14 cellular contexts compared by ENCODE assay signal in genomic region chr14:105205718-105206208, GRCh38. TPM values are rescaled to one million over a fixed set of nuclear protein-coding genes. Genes with fewer than 3 reads are reported as not detected.
DNase-seq lines count a peak whose midpoint lies in the region; ATAC-seq, FAIRE-seq and TF ChIP-seq lines count a peak whose summit lies in the region.
"Had no signal": no experiment of that assay in that cellular context is flagged by ENCODE, and none has a peak within 500 bp of the region (broad histone marks: within the 10 kb centered on the region; RNA-seq: fewer than 3 reads in every experiment).

No MANE protein-coding gene starts in this region.

- peaks cover 5% of the 10 kb centered on the region for H3K27me3 Mint-ChIP-seq in CD4-positive, alpha-beta T cell

- POLR2A ChIA-PET in CD4-positive, alpha-beta T cell (lab: Charles Lee): no interaction called here

- WGBS in right cardiac atrium: 41% methylated on average over 11 of the region's 11 CpGs
- 35 to 50% methylated on average over 2 to 4 of the region's 11 CpGs for WGBS in thyroid gland, 2 donors

- peaks cover 13 to 14% of the 10 kb centered on the region in 2 donors for H3K36me3 ChIP-seq in thyroid gland

- TF ChIP-seq CTCF in thyroid gland (IDR thresholded peaks at IDR 0.05): no peak
- no peak for TF ChIP-seq CTCF in D721Med (IDR thresholded peaks at IDR 0.05; ENCODE audit: insufficient read depth, missing control alignments)
- no peak for TF ChIP-seq CTCF in CD4-positive, alpha-beta T cell (IDR thresholded peaks at IDR 0.05)

- no peak overlapping the region for H3K4me3 ChIP-seq in right cardiac atrium (ENCODE audit: low read length)
- H3K4me3 ChIP-seq in thyroid gland (replicated peaks in 1 of 3): no peak overlapping the region
- H3K4me3 ChIP-seq: sigmoid colon had no signal

- CTCF ChIA-PET in CD4-positive, alpha-beta T cell (lab: Charles Lee): no interaction called here

- in situ Hi-C loops in KBM-7 (cut with MboI; ENCODE audit: low pct_unique_long_range_greater_than_20kb, low sequenced_read_pairs): no loop called here

- intact Hi-C loops in right cardiac atrium (cut with DNase I): loop anchor here in 3 of 4 donors (5.0 to 10.0 kb wide), 6 partner anchors 77 to 329 kb away; partner anchors contain the start of gene CRIP1 (in 1 of the 3)
- intact Hi-C loops in thyroid gland (cut with DNase I): no loop called here
- intact Hi-C loops in CD4-positive, alpha-beta T cell (cut with DNase I, micrococcal nuclease): no loop called here

- H3K4me1 Mint-ChIP-seq in CD4-positive, alpha-beta T cell (ENCODE audit: low read depth): peaks cover 6% of the 10 kb centered on the region

- H3K4me3 Mint-ChIP-seq in CD4-positive, alpha-beta T cell: no peak overlapping the region
- H3K4me3 Mint-ChIP-seq: natural killer cell treated with Interleukin-12 subunit alpha and Interleukin-12 subunit beta and Interleukin-15 and Interleukin-18, amount 100 ng/mL, for 72 hours; stimulated activated naive CD8-positive, alpha-beta T cell treated with anti-CD3 and anti-CD28 coated beads, Interleukin-15, amount 100 ng/mL, for 72 hours had no signal

- no peaks in the 10 kb centered on the region for H3K9me3 Mint-ChIP-seq in CD4-positive, alpha-beta T cell
- H3K9me3 Mint-ChIP-seq: natural killer cell treated with Interleukin-12 subunit alpha and Interleukin-12 subunit beta and Interleukin-15 and Interleukin-18, amount 100 ng/mL, for 72 hours; stimulated activated naive CD8-positive, alpha-beta T cell treated with anti-CD3 and anti-CD28 coated beads, Interleukin-15, amount 100 ng/mL, for 72 hours had no signal

- H3K27ac Mint-ChIP-seq in CD4-positive, alpha-beta T cell: no peak overlapping the region
- H3K27ac Mint-ChIP-seq: natural killer cell treated with Interleukin-12 subunit alpha and Interleukin-12 subunit beta and Interleukin-15 and Interleukin-18, amount 100 ng/mL, for 72 hours had no signal

- FAIRE-seq in D721Med (lab: Jason Lieb, UNC): no peak

- H3K27me3 ChIP-seq in right cardiac atrium (ENCODE audit: control insufficient read depth, insufficient read depth) (no peaks in the 10 kb centered on the region), thyroid gland (no peaks in the 10 kb centered on the region)
- no peaks in the 10 kb centered on the region for H3K27me3 ChIP-seq in CD4-positive, alpha-beta T cell (ENCODE audit: control insufficient read depth, insufficient read depth, low read length)

- H3K27ac ChIP-seq in right cardiac atrium (ENCODE audit: low read length): peak overlapping the region; percentile 7
- H3K27ac ChIP-seq in thyroid gland: peak overlapping the region in 2 of 3 donors; percentile 60 to 72
- H3K27ac ChIP-seq in CD4-positive, alpha-beta T cell (ENCODE audit: low read depth, low read length): no peak overlapping the region
- H3K27ac ChIP-seq: sigmoid colon had no signal

- ATAC-seq in right cardiac atrium: peak; percentile 7 to 12
- no peak for ATAC-seq in CD4-positive, alpha-beta T cell (ENCODE audit: poor library complexity)
- ATAC-seq: natural killer cell treated with Interleukin-12 subunit alpha and Interleukin-12 subunit beta and Interleukin-15 and Interleukin-18, amount 100 ng/mL, for 72 hours; stimulated activated naive CD8-positive, alpha-beta T cell treated with anti-CD3 and anti-CD28 coated beads, Interleukin-15, amount 100 ng/mL, for 72 hours had no signal

- TF ChIP-seq POLR2A in thyroid gland (IDR thresholded peaks at IDR 0.05): no peak

- DNase-seq in NCI-H524 (lab: John Stamatoyannopoulos, UW) (peak; percentile 42 to 65), NCI-H524 treated with DMSO at 0.1 percent for 48 hours (lab: John Stamatoyannopoulos, UW) (no peak), RPMI7951 (ENCODE audit: low read depth) (peak; percentile 17), right cardiac atrium (peak in 2 of 3 donors; percentile 78 to 81), thyroid gland (peak; percentile 65 to 76), D721Med (ENCODE audit: insufficient read length, low spot score) (no peak), KBM-7 (no peak)
- DNase-seq in CD4-positive, alpha-beta T cell: no peak
- DNase-seq: activated T-cell treated with anti-CD3 and anti-CD28 coated beads, Interleukin-2, amount 50 U/mL, for 1 hour; amniotic stem cell; sigmoid colon; stimulated activated naive CD8-positive, alpha-beta T cell treated with anti-CD3 and anti-CD28 coated beads, Interleukin-15, amount 100 ng/mL, for 72 hours; T-helper 2 cell had no signal

- H3K4me1 ChIP-seq in right cardiac atrium (ENCODE audit: control insufficient read depth, insufficient read depth, low read length) (peaks cover 7% of the 10 kb centered on the region), thyroid gland (peaks cover 22 to 45% of the 10 kb centered on the region in 2 donors)

- no peaks in the 10 kb centered on the region for H3K36me3 Mint-ChIP-seq in CD4-positive, alpha-beta T cell (ENCODE audit: low read depth)
- H3K36me3 Mint-ChIP-seq: natural killer cell treated with Interleukin-12 subunit alpha and Interleukin-12 subunit beta and Interleukin-15 and Interleukin-18, amount 100 ng/mL, for 72 hours had no signal

- no peaks in the 10 kb centered on the region for H3K9me3 ChIP-seq in right cardiac atrium (ENCODE audit: control insufficient read depth, low read length)
- H3K9me3 ChIP-seq in thyroid gland: no peaks in the 10 kb centered on the region
- H3K9me3 ChIP-seq in CD4-positive, alpha-beta T cell (ENCODE audit: control insufficient read depth, low read length): no peaks in the 10 kb centered on the region
- H3K9me3 ChIP-seq: sigmoid colon had no signal

RNA-seq across cellular contexts. Expression of gene NUDT14, which starts 24.7 kb away (rescaled TPM):
- total RNA-seq in RPMI7951 (2014; rRNA removed; shearing (Covaris generic)): 3.7 and 4.0 TPM in 2 replicates
- total RNA-seq in right cardiac atrium (10 to 100 TPM; 23.9 to 35.5 (median 32.0) TPM), thyroid gland (10 to 100 TPM; 15.2 to 29.1 (median 20.1) TPM)
- polyA plus RNA-seq in right cardiac atrium: 31.4 TPM
- 1 to 10 TPM; 9.0 to 9.2 TPM for total RNA-seq in CD4-positive, alpha-beta T cell

RNA-seq across cellular contexts. Expression of gene JAG2, which starts 37.2 kb away (rescaled TPM):
- not detected in 2 replicates for total RNA-seq in RPMI7951 (2014; rRNA removed; shearing (Covaris generic))
- total RNA-seq in right cardiac atrium: 10 to 100 TPM; 16.5 to 21.3 (median 17.4) TPM
- polyA plus RNA-seq in right cardiac atrium: 17.8 TPM
- 10 to 100 TPM in 1 of 4 donors, 1 to 10 TPM in 3; 3.9 to 10.7 (median 5.2) TPM for total RNA-seq in thyroid gland
- 1 to 10 TPM in 1 of 2 experiments, under 1 TPM in 1; 0.66 to 1.3 TPM for total RNA-seq in CD4-positive, alpha-beta T cell

RNA-seq across cellular contexts. Expression of gene BTBD6, which starts 42.6 kb away (rescaled TPM):
- total RNA-seq in RPMI7951 (2014; rRNA removed; shearing (Covaris generic)): 43.4 and 44.9 TPM in 2 replicates
- total RNA-seq in right cardiac atrium (10 to 100 TPM; 28.1 to 40.5 (median 35.8) TPM), thyroid gland (10 to 100 TPM; 35.9 to 58.2 (median 44.2) TPM)
- 42.2 TPM for polyA plus RNA-seq in right cardiac atrium
- total RNA-seq in CD4-positive, alpha-beta T cell: 10 to 100 TPM; 36.9 to 37.6 TPM

Comparison
In these comparisons a context has a peak if more than half of its experiments do, and no peak if none do; other contexts are left out.
1. DNase-seq: peak in NCI-H524 (2 of 2), RPMI7951 (single experiment), right cardiac atrium (2 of 3) and thyroid gland (2 of 2); none in NCI-H524 treated with DMSO at 0.1 percent for 48 hours (single experiment), D721Med (single experiment), CD4-positive, alpha-beta T cell (0 of 10) and KBM-7 (single experiment).
2. intact Hi-C loops: an anchor here in right cardiac atrium (5.0 to 10.0 kb wide); none called in thyroid gland and CD4-positive, alpha-beta T cell.